Comparison of ENCODE assay signal across 20 cellular contexts in the genomic region with DNA sequence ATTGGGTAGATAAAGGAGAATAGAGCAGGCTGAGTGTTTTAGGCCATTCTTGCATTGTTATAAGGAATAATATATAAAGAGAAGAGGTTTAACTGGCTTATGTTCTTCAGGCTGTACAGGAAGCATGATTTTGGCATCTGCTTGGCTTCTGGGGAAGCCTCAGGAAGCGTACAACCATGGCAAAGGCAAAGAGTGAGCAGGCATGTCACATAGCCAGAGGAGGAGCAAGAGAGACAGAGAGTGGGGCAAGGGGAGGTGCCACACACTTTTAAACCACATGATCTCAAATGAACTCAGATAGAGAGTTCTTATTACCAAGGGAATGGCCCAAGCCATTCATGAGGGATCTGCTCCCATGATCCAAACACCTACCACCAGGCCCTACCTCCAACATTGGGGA. TPM values are rescaled to one million over a fixed set of nuclear protein-coding genes. Genes with fewer than 3 reads are reported as not detected.
A peak's percentile ranks its signal among the peaks of the same experiment; 100 is the strongest.
DNase-seq lines count a peak whose midpoint lies in the region; ATAC-seq, FAIRE-seq and TF ChIP-seq lines count a peak whose summit lies in the region.
"Had no signal": no experiment of that assay in that cellular context is flagged by ENCODE, and none has a peak within 500 bp of the region (broad histone marks: within the 10 kb centered on the region; RNA-seq: fewer than 3 reads in every experiment).

No MANE protein-coding gene starts in this region.

- H4K20me1 ChIP-seq in Loucy (ENCODE audit: insufficient read depth, low read length, poor library complexity, severe bottlenecking) (peaks cover 2% of the 10 kb centered on the region), K562 (replicated peaks; ENCODE audit: control insufficient read depth, insufficient read depth, low read length) (0 out of 2 replicates have a peak, but pooled peaks cover 3% of the 10 kb centered on the region)

- H3K9me1 ChIP-seq in K562 (ENCODE audit: control insufficient read depth, insufficient read depth, low read length), result no peaks in the 10 kb centered on the region

- intact Hi-C loops in K562 (cut with micrococcal nuclease), result loop anchor here (1.0 to 5.0 kb wide), 3 partner anchors 139 to 399 kb away; no protein-coding TSS in a partner anchor

- DNase-seq in DMS53 (lab: John Stamatoyannopoulos, UW) (peak; percentile 17), DMS53 treated with DMSO at 0.1 percent for 48 hours (lab: John Stamatoyannopoulos, UW; ENCODE audit: unreplicated experiment) (no peak), K562 (ENCODE audit: extremely low read depth in 1 of 4, low spot score in 3 of 4) (no peak), RCC 7860 (ENCODE audit: low spot score) (no peak), NCI-H2196 treated with DMSO at 0.1 percent for 48 hours (lab: John Stamatoyannopoulos, UW; ENCODE audit: unreplicated experiment) (no peak)
- DNase-seq: 8988T; H7; NCI-H1048; NCI-H146; NCI-H2081; NCI-H2227 treated with DMSO at 0.1 percent for 48 hours; NCI-H524 treated with DMSO at 0.1 percent for 48 hours; NK-92 treated with Interleukin-12 subunit alpha and Interleukin-12 subunit beta, amount 100 ng/mL, for 24 hours; T-helper 9 cell had no signal

- no peak for TF ChIP-seq POLR2A in K562 (conservative IDR thresholded peaks at IDR 0.05)

- peaks cover 11% of the 10 kb centered on the region for H3K4me1 ChIP-seq in Loucy (ENCODE audit: insufficient read depth, low read length, poor library complexity, severe bottlenecking)
- H3K4me1 ChIP-seq in K562 (replicated peaks in 1 of 2; ENCODE audit: control insufficient read depth in 2 of 2, insufficient read depth in 2 of 2, low read length in 2 of 2), result peaks cover 3 to 4% of the 10 kb centered on the region in 2 experiments; a peak in 3 of 5 replicates

- H3F3A ChIP-seq in Loucy (ENCODE audit: low read depth), result no peaks in the 10 kb centered on the region

- H2AFZ ChIP-seq in Loucy (ENCODE audit: low read length) (no peak overlapping the region), K562 (ENCODE audit: low read depth, low read length) (no peak overlapping the region)

- H3K4me2 ChIP-seq in Loucy (ENCODE audit: low read depth, low read length, poor library complexity, severe bottlenecking) (no peak overlapping the region), K562 (ENCODE audit: insufficient read depth, low read length) (no peak overlapping the region)
- H3K4me2 ChIP-seq: BLaER1 treated with 17β-estradiol and CSF1 and Interleukin-3, amounts not matched to agents 10 nM and 100 nM had no signal

- no peak overlapping the region for H3K4me3 ChIP-seq in Loucy (ENCODE audit: low read length, poor library complexity, severe bottlenecking)
- H3K4me3 ChIP-seq in K562, result no peak overlapping the region
- H3K4me3 ChIP-seq: BLaER1 treated with 17β-estradiol and CSF1 and Interleukin-3, amounts not matched to agents 10 nM and 100 nM had no signal

- TF ChIP-seq RAD21 in K562 (CRISPR knock-in tag; conservative IDR thresholded peaks at IDR 0.05 in 1 of 2, IDR thresholded peaks at IDR 0.05 in 1 of 2), result no peak

- H3K36me3 ChIP-seq in Loucy (ENCODE audit: insufficient read depth, low read length) (no peaks in the 10 kb centered on the region), K562 (ENCODE audit: control insufficient read depth, insufficient read depth, low read length) (no peaks in the 10 kb centered on the region)
- H3K36me3 ChIP-seq: BLaER1 treated with 17β-estradiol and CSF1 and Interleukin-3, amounts not matched to agents 10 nM and 100 nM had no signal

- 50% methylated on average over 1 of the region's 1 CpG for WGBS in K562 (ENCODE audit: insufficient coverage, low coverage, missing lambda C conversion rate)

- ATAC-seq in K562, result 0 out of 3 replicates have a peak, but pooled peaks have one; percentile 5
- no peak for ATAC-seq in HG02884 (IDR thresholded peaks at IDR 0.05; ENCODE audit: unreplicated experiment)

- TF ChIP-seq CTCF in GM12873 (IDR thresholded peaks at IDR 0.05; ENCODE audit: insufficient read depth, low read depth, low read length, missing control alignments) (peak; percentile 2), Loucy (conservative IDR thresholded peaks at IDR 0.05; ENCODE audit: low read length) (0 out of 2 replicates have a peak, but pooled peaks have one; percentile 8), K562 (IDR thresholded peaks at IDR 0.05 in 2 of 3, conservative IDR thresholded peaks at IDR 0.05 in 1 of 3; ENCODE audit: insufficient read depth in 2 of 3, low read depth in 1 of 3, low read length in 3 of 3) (no peak; a peak in 1 of 6 replicates)

- POLR2A ChIA-PET in K562 (lab: Yijun Ruan, JAX), result no interaction called here

- no TSS peak for BruUV-seq in K562 (replicated peaks; lab: Mats Ljungman, UMichigan)

- H3K9me3 ChIP-seq in Loucy (ENCODE audit: insufficient read depth, low read depth, low read length) (no peaks in the 10 kb centered on the region), K562 (replicated peaks; ENCODE audit: control insufficient read depth, insufficient read depth, low read depth, low read length) (no peaks in the 10 kb centered on the region)
- H3K9me3 ChIP-seq: BLaER1 treated with 17β-estradiol and CSF1 and Interleukin-3, amounts not matched to agents 10 nM and 100 nM had no signal

- FAIRE-seq in K562 (lab: Jason Lieb, UNC), result no peak
- no peak for FAIRE-seq in RCC 7860 (lab: Jason Lieb, UNC)
- FAIRE-seq: HTR-8/SVneo had no signal

- TF ChIP-seq EP300 in K562 (IDR thresholded peaks at IDR 0.05; ENCODE audit: low read length), result no peak

- CTCF ChIA-PET in K562 (lab: Yijun Ruan, JAX; ENCODE audit: low intra/inter-chr PET ratio), result no interaction called here

- peaks cover 6% of the 10 kb centered on the region for H3K79me2 ChIP-seq in Loucy (ENCODE audit: insufficient read depth, low read length)
- H3K79me2 ChIP-seq in K562 (ENCODE audit: control insufficient read depth, insufficient read depth, low read length), result peaks cover 6% of the 10 kb centered on the region

- no peaks in the 10 kb centered on the region for H3K9me2 ChIP-seq in Loucy (replicated peaks; ENCODE audit: low read depth, low read length)

- H3K27ac ChIP-seq in K562 (ENCODE audit: extremely low read depth, low read depth, low read length), result no peak overlapping the region
- H3K27ac ChIP-seq: BLaER1 treated with 17β-estradiol and CSF1 and Interleukin-3, amounts not matched to agents 10 nM and 100 nM; RWPE1 had no signal

- in situ Hi-C loops in K562 (cut with MboI), result loop anchor here (25.0 kb wide), 1 partner anchor 394 kb away; no protein-coding TSS in a partner anchor

- H3K27me3 ChIP-seq in Loucy (ENCODE audit: insufficient read depth, low read length, poor library complexity, severe bottlenecking), result no peaks in the 10 kb centered on the region
- no peaks in the 10 kb centered on the region for H3K27me3 ChIP-seq in K562 (ENCODE audit: control insufficient read depth in 2 of 2, insufficient read depth in 2 of 2, low read length in 2 of 2)
- H3K27me3 ChIP-seq: BLaER1 treated with 17β-estradiol and CSF1 and Interleukin-3, amounts not matched to agents 10 nM and 100 nM had no signal

- H3K9ac ChIP-seq in Loucy (ENCODE audit: low read depth, low read length, poor library complexity, severe bottlenecking) (no peak overlapping the region), K562 (ENCODE audit: insufficient read depth in 1 of 2, low read depth in 2 of 2, low read length in 2 of 2) (no peak overlapping the region)
- H3K9ac ChIP-seq: BLaER1 treated with 17β-estradiol and CSF1 and Interleukin-3, amounts not matched to agents 10 nM and 100 nM had no signal

TF ChIP-seq in K562, 482 proteins besides CTCF, POLR2A, EP300 and RAD21 (continues in another document):
- no peak for TF ChIP-seq ZNF436 (CRISPR knock-in tag; IDR thresholded peaks at IDR 0.05)
- TF ChIP-seq SAFB (IDR thresholded peaks at IDR 0.05; ENCODE audit: borderline replicate concordance, low read depth, low read length), result no peak

RNA-seq across cellular contexts. Expression of a gene that starts 4.4 kb away (rescaled TPM):
- total RNA-seq in K562 (2011; cell fraction: chromatin; rRNA removed; ENCODE audit: low replicate concordance), result 17.7 and 37.4 TPM in 2 replicates
- 7.2 and 10.0 TPM in 2 replicates for total RNA-seq in K562 (2011; cell fraction: nucleolus; rRNA removed)
- total RNA-seq in K562 (2011; cell fraction: nucleoplasm; rRNA removed), result 9.6 and 11.1 TPM in 2 replicates
- total RNA-seq in K562 (2014; rRNA removed), result 20.2 and 20.4 TPM in 2 replicates
- 30.7 and 36.0 TPM in 2 replicates for total RNA-seq in K562 (2014; rRNA removed; fragmentation: Illumina TruSeq; extraction: Trizol)
- 28.2 and 42.4 TPM in 2 replicates for total RNA-seq in K562 (2015; rRNA removed; fragmentation: Illumina TruSeq; extraction: Trizol)
- 33.9 and 41.0 TPM in 2 replicates for total RNA-seq in K562 (2021)
- polyA plus RNA-seq in K562 (2011; rRNA removed), result 20.7 and 27.7 TPM in 2 replicates
- 3.9 and 8.4 TPM in 2 replicates for polyA plus RNA-seq in K562 (2011; cell fraction: cytosol; rRNA removed)
- 13.7 and 14.9 TPM in 2 replicates for polyA plus RNA-seq in K562 (2011; cell fraction: nucleus; rRNA removed)
- polyA plus RNA-seq in K562 (2012), result 13.0 and 16.8 TPM in 2 replicates
- 26.8 and 32.9 TPM in 2 replicates for polyA plus RNA-seq in K562 (2014; fragmentation: Illumina TruSeq; extraction: Trizol)
- polyA plus RNA-seq in K562 (2014; fragmentation: Nextera tagmentation; extraction: Ambion mirVana), result 10 to 100 TPM; 16.7 to 27.2 TPM
- polyA plus RNA-seq in K562 (2014; rRNA removed), result 23.4 and 30.5 TPM in 2 replicates
- polyA minus RNA-seq in K562 (2011; rRNA and poly(A)+ RNA removed), result 24.4 and 28.2 TPM in 2 replicates
- 4.3 and 5.8 TPM in 2 replicates for polyA minus RNA-seq in K562 (2011; cell fraction: cytosol; rRNA and poly(A)+ RNA removed)
- polyA minus RNA-seq in K562 (2011; cell fraction: nucleus; rRNA and poly(A)+ RNA removed), result 12.0 and 22.4 TPM in 2 replicates

Comparison
In these comparisons a context has a peak if more than half of its experiments do, and no peak if none do; other contexts are left out.
1. CTCF ChIP-seq: peak in GM12873 (single experiment) and Loucy (single experiment); none in K562 (0 of 3).